Comparison of ENCODE assay signal across 5 cellular contexts in the genomic region with DNA sequence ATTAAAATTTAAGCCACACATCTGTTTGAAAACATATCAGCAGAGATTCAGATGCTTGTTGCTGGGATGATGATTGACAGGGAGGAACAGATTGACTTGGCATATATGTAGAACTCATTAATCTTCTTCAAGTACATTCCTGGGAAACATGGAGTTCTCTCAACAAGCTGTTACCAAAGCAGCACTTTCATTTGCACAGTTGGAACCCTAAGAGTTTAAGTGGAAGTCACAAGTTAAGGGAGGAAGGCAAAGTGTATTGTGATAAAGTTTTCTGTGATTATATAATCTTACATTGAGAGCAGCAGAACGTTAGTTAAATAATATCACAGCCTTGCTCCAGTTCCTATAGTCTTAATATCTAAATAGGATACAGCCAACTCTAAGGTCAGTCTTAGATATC.
"Had no signal": no experiment of that assay in that cellular context is flagged by ENCODE, and none has a peak within 500 bp of the region (broad histone marks: within the 10 kb centered on the region; RNA-seq: fewer than 3 reads in every experiment).

No MANE protein-coding gene starts in this region.

- DNase-seq: GM23248, GOT3, H7, HFFc6, IMR-90 had no signal
